ENCODE assay signal across 18 cellular contexts in the genomic region with DNA sequence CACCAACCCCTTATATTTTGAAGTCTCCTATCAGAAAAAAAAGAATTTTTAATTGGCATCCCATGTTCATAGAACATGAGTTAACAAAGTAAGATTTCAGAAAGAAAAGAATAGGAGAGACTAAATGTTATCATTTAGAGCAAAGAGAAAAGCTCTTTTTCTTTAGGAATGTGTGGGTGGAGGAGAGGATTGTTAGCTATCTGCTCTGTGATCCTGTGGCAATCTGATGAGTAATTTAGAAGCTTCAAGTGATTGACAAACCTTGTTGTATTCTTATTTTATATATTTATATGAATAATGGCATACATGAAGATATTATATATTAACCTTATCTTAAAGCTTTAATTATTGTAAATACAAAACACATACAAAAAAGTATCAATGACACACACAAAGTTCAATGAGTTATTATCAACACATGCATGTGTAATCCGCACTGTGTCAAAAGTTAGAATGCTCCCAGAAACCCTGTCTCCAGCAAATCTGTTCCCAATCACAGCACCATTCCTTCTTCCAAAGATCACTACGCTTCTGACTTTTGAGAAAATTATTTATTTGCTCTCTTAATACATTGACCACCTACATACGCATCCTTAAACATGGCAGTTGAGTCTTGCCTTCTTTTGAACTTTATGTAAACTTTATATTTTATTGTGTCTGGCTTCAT.
"Had no signal": no experiment of that assay in that cellular context is flagged by ENCODE, and none has a peak within 500 bp of the region (broad histone marks: within the 10 kb centered on the region; RNA-seq: fewer than 3 reads in every experiment).

No MANE protein-coding gene starts in this region.

- H3K4me3 Mint-ChIP-seq: IgD-negative memory B cell had no signal

- DNase-seq: Kasumi-1, MM.1S, NCI-H1092 treated with DMSO at 0.1 percent for 48 hours, NCI-H1436, NCI-H187, NCI-H2029, NCI-H2171 treated with DMSO at 0.1 percent for 48 hours, NCI-H526 treated with DMSO at 0.1 percent for 48 hours, NCI-H748 treated with DMSO at 0.1 percent for 48 hours, OCI-M1, PC-9, Peyer's patch, SHP77 treated with DMSO at 0.1 percent for 48 hours, SJCRH30 had no signal

- FAIRE-seq: K562 had no signal

- H3K27me3 Mint-ChIP-seq: IgD-negative memory B cell had no signal

- ATAC-seq: K562, Right ventricle myocardium inferior, SK-N-SH treated with all-trans-retinoic acid at 6 μM for 48 hours had no signal

- H3K4me3 ChIP-seq: K562, PC-9, Peyer's patch, SJCRH30 had no signal

- H3K27ac Mint-ChIP-seq: IgD-negative memory B cell had no signal

- H3K36me3 Mint-ChIP-seq: IgD-negative memory B cell had no signal

- H3K4me1 Mint-ChIP-seq: IgD-negative memory B cell had no signal
